In the genomic region with DNA sequence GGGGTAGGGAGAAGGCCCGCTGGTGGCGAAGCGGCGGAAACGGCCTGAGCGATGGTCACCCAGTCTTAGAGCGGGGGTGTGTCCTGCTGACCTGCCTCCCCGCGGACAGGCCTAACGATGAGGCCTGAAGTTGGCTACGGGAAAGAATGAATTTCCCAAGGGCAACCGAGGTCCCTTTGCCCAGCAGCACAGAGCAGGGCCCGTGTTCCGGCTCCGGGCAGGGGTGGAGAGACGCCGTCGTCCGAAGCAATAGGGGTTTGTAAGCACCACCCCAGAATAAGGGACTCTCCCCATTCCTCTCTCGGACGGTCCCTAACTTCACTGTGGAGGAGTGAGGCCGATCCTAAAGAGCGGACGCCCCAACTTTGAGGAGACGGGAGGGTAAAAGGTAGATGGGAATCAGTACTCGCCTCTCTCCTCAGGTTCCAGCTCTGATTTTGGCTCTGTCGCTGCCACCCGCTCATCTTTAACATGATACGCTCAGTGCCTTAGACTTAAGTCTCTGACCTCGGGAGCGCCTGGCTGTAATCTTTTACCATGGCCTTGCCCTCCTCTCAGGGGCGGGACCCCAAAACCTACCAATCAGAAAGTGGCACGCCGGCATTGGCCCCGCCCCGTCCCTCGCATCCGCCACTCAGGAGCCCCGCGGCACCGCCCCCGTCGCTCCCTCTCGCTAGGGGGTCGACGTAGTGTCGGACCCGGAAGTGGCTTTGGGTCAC, we compare ENCODE assay signal across 1 cellular context.
TF ChIP-seq lines count a peak whose summit lies in the region.

A gene with protein sequence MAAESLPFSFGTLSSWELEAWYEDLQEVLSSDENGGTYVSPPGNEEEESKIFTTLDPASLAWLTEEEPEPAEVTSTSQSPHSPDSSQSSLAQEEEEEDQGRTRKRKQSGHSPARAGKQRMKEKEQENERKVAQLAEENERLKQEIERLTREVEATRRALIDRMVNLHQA (minus strand): TSS at position 507 of the 719 bp plus-strand sequence. CDS start 3,108 bp downstream, outside the sequence.

TF ChIP-seq in A549, 52 proteins besides CTCF, POLR2A, EP300 and RAD21 (continued from another document):
- TF ChIP-seq, protein P1, sequence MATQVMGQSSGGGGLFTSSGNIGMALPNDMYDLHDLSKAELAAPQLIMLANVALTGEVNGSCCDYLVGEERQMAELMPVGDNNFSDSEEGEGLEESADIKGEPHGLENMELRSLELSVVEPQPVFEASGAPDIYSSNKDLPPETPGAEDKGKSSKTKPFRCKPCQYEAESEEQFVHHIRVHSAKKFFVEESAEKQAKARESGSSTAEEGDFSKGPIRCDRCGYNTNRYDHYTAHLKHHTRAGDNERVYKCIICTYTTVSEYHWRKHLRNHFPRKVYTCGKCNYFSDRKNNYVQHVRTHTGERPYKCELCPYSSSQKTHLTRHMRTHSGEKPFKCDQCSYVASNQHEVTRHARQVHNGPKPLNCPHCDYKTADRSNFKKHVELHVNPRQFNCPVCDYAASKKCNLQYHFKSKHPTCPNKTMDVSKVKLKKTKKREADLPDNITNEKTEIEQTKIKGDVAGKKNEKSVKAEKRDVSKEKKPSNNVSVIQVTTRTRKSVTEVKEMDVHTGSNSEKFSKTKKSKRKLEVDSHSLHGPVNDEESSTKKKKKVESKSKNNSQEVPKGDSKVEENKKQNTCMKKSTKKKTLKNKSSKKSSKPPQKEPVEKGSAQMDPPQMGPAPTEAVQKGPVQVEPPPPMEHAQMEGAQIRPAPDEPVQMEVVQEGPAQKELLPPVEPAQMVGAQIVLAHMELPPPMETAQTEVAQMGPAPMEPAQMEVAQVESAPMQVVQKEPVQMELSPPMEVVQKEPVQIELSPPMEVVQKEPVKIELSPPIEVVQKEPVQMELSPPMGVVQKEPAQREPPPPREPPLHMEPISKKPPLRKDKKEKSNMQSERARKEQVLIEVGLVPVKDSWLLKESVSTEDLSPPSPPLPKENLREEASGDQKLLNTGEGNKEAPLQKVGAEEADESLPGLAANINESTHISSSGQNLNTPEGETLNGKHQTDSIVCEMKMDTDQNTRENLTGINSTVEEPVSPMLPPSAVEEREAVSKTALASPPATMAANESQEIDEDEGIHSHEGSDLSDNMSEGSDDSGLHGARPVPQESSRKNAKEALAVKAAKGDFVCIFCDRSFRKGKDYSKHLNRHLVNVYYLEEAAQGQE (IDR thresholded peaks at IDR 0.05) = peak; percentile 44
- TF ChIP-seq, protein P2, sequence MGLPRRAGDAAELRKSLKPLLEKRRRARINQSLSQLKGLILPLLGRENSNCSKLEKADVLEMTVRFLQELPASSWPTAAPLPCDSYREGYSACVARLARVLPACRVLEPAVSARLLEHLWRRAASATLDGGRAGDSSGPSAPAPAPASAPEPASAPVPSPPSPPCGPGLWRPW (IDR thresholded peaks at IDR 0.05) = no peak
- TF ChIP-seq ZC3H11A (IDR thresholded peaks at IDR 0.05) (no peak), CBX2 (IDR thresholded peaks at IDR 0.05; ENCODE audit: borderline replicate concordance, low read depth) (no peak), FOSB (CRISPR knock-in tag; IDR thresholded peaks at IDR 0.05) (peak; percentile 10; the same call in 1 of the 2 replicates), CHD2 (IDR thresholded peaks at IDR 0.05; ENCODE audit: low read length, partially characterized antibody) (peak; percentile 7), HOXB5 (CRISPR knock-in tag; IDR thresholded peaks at IDR 0.05) (peak; percentile 18; the same call in 1 of the 2 replicates), RARB (CRISPR knock-in tag; IDR thresholded peaks at IDR 0.05) (no peak), RNF2 (IDR thresholded peaks at IDR 0.05; ENCODE audit: borderline replicate concordance, low read depth) (no peak), HOXB13 (CRISPR knock-in tag; IDR thresholded peaks at IDR 0.05; ENCODE audit: low read depth) (no peak), PHF8 (IDR thresholded peaks at IDR 0.05; ENCODE audit: borderline replicate concordance, low read depth) (peak; percentile 98), EHF (CRISPR knock-in tag; IDR thresholded peaks at IDR 0.05) (no peak), CHD4 (IDR thresholded peaks at IDR 0.05; ENCODE audit: borderline replicate concordance) (no peak), MAFK (IDR thresholded peaks at IDR 0.05; ENCODE audit: partially characterized antibody) (no peak), ZNF302 (CRISPR knock-in tag; IDR thresholded peaks at IDR 0.05) (no peak), ZFP36 (IDR thresholded peaks at IDR 0.05; ENCODE audit: borderline replicate concordance, partially characterized antibody) (no peak), GATA3 (IDR thresholded peaks at IDR 0.05; ENCODE audit: borderline replicate concordance) (0 out of 2 replicates have a peak, but pooled peaks have one; percentile 49), JUN (IDR thresholded peaks at IDR 0.05) (peak; percentile 97 to 98), FOSL2 (IDR thresholded peaks at IDR 0.05) (no peak), FOSL2 (CRISPR knock-in tag; IDR thresholded peaks at IDR 0.05) (peak; percentile 97), NFE2L2 (conservative IDR thresholded peaks at IDR 0.05; ENCODE audit: low read length) (0 out of 2 replicates have a peak, but pooled peaks have one; percentile 1), MAZ (IDR thresholded peaks at IDR 0.05; ENCODE audit: borderline replicate concordance, low read depth, low read length) (no peak), ESRRA (IDR thresholded peaks at IDR 0.05; ENCODE audit: borderline replicate concordance, low read length) (no peak; the same call in 1 of the 2 replicates)
- TF ChIP-seq, protein P3, sequence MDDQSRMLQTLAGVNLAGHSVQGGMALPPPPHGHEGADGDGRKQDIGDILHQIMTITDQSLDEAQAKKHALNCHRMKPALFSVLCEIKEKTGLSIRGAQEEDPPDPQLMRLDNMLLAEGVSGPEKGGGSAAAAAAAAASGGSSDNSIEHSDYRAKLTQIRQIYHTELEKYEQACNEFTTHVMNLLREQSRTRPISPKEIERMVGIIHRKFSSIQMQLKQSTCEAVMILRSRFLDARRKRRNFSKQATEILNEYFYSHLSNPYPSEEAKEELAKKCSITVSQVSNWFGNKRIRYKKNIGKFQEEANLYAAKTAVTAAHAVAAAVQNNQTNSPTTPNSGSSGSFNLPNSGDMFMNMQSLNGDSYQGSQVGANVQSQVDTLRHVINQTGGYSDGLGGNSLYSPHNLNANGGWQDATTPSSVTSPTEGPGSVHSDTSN (IDR thresholded peaks at IDR 0.05) = no peak; the same call in 1 of the 2 replicates
- TF ChIP-seq, protein P4, sequence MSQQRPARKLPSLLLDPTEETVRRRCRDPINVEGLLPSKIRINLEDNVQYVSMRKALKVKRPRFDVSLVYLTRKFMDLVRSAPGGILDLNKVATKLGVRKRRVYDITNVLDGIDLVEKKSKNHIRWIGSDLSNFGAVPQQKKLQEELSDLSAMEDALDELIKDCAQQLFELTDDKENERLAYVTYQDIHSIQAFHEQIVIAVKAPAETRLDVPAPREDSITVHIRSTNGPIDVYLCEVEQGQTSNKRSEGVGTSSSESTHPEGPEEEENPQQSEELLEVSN (IDR thresholded peaks at IDR 0.05; ENCODE audit: borderline replicate concordance, low read depth) = no peak
- TF ChIP-seq, protein P5, sequence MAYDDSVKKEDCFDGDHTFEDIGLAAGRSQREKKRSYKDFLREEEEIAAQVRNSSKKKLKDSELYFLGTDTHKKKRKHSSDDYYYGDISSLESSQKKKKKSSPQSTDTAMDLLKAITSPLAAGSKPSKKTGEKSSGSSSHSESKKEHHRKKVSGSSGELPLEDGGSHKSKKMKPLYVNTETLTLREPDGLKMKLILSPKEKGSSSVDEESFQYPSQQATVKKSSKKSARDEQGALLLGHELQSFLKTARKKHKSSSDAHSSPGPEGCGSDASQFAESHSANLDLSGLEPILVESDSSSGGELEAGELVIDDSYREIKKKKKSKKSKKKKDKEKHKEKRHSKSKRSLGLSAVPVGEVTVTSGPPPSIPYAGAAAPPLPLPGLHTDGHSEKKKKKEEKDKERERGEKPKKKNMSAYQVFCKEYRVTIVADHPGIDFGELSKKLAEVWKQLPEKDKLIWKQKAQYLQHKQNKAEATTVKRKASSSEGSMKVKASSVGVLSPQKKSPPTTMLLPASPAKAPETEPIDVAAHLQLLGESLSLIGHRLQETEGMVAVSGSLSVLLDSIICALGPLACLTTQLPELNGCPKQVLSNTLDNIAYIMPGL (CRISPR knock-in tag; IDR thresholded peaks at IDR 0.05; ENCODE audit: borderline replicate concordance) = 0 out of 2 replicates have a peak, but pooled peaks have one; percentile 10
- TF ChIP-seq, protein P6, sequence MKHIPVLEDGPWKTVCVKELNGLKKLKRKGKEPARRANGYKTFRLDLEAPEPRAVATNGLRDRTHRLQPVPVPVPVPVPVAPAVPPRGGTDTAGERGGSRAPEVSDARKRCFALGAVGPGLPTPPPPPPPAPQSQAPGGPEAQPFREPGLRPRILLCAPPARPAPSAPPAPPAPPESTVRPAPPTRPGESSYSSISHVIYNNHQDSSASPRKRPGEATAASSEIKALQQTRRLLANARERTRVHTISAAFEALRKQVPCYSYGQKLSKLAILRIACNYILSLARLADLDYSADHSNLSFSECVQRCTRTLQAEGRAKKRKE (CRISPR knock-in tag; IDR thresholded peaks at IDR 0.05; ENCODE audit: low read depth) = 0 out of 2 replicates have a peak, but pooled peaks have one; percentile 15
- TF ChIP-seq, protein P7, sequence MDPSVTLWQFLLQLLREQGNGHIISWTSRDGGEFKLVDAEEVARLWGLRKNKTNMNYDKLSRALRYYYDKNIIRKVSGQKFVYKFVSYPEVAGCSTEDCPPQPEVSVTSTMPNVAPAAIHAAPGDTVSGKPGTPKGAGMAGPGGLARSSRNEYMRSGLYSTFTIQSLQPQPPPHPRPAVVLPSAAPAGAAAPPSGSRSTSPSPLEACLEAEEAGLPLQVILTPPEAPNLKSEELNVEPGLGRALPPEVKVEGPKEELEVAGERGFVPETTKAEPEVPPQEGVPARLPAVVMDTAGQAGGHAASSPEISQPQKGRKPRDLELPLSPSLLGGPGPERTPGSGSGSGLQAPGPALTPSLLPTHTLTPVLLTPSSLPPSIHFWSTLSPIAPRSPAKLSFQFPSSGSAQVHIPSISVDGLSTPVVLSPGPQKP (IDR thresholded peaks at IDR 0.05; ENCODE audit: low read depth, low read length) = no peak
